ENCODE assay signal across 8 cellular contexts in the genomic region with DNA sequence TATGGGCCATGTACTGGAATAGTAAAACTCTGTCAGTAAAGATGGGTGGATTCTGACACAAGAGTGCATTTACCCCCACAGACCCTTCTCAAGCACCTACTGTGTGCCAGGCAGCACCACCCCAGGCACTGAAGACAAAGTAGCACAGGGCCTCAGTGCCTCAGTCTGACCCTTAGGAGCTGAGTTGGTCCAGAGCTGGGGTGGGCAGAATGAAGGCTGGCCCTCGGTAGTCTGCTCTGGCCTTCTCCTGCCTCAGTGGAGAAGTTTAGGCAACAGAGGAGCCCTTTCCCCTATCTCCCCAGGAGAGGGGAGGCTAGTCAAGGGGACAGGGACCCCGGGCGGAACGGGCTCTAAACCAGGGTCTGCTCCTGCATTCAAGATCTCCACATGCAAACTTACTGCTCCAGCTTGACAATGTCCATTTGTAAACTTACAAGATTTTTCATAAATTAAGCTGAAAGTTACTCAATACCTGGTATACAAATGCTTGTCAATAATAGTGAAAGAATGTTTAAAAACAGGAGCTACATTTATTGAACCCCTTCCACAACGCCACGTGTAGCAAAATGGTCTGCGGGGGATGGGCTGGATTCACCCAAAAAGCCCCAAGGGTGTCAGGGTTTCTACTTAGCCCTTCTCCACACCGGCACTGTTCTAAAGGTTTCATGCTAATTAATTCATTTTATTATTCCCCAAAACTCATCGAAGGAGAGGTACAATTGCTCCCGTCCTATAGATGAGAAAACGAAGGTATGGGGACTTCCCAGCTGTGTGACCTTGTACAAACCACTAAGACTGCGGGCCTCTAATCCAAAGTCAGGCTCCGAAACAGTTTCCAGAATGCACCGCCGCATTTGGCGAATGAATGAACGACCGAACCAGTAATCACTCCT. TPM values are rescaled to one million over a fixed set of nuclear protein-coding genes. Genes with fewer than 3 reads are reported as not detected.
DNase-seq lines count a peak whose midpoint lies in the region; ATAC-seq and TF ChIP-seq lines count a peak whose summit lies in the region.

No MANE protein-coding gene starts in this region.

- H3K4me2 ChIP-seq in skeletal muscle satellite cell (ENCODE audit: low read length), result peak overlapping the region; percentile 86

- TF ChIP-seq CTCF in GM12864 (IDR thresholded peaks at IDR 0.05; ENCODE audit: low read depth, low read length, missing control alignments), result no peak
- TF ChIP-seq CTCF in foreskin keratinocyte (conservative IDR thresholded peaks at IDR 0.05), result no peak

- ATAC-seq in HG03045 (IDR thresholded peaks at IDR 0.05; ENCODE audit: unreplicated experiment) (peak; percentile 1), foreskin keratinocyte (no peak)

- DNase-seq in GM12864 (ENCODE audit: low read depth) (peak; percentile 13), foreskin keratinocyte (peak in 1 of 2 donors; percentile 25), occipital lobe (lab: John Stamatoyannopoulos, UW) (no peak), hepatic stellate cell (ENCODE audit: low spot score) (no peak), GOT3 (lab: John Stamatoyannopoulos, UW) (no peak)
- peak; percentile 66 for DNase-seq in activated CD8-positive, alpha-beta memory T cell treated with anti-CD3 and anti-CD28 coated beads, Interleukin-2, amount 50 U/mL, for 48 hours

- H3K27me3 ChIP-seq in foreskin keratinocyte, result no peaks in the 10 kb centered on the region
- no peaks in the 10 kb centered on the region for H3K27me3 ChIP-seq in skeletal muscle satellite cell (ENCODE audit: control insufficient read depth, insufficient read depth, low read length)

- H3K4me1 ChIP-seq in foreskin keratinocyte, result no peaks in the 10 kb centered on the region
- H3K4me1 ChIP-seq in skeletal muscle satellite cell (ENCODE audit: control insufficient read depth, insufficient read depth, low read length), result peaks cover 38% of the 10 kb centered on the region

- H3K4me3 ChIP-seq in GM12864 (ENCODE audit: low read depth, low read length), result peak overlapping the region; percentile 82
- peak overlapping the region; percentile 78 for H3K4me3 ChIP-seq in skeletal muscle satellite cell (ENCODE audit: low read length)

- H3K9ac ChIP-seq in skeletal muscle satellite cell (ENCODE audit: low read depth, low read length), result peak overlapping the region; percentile 99

- peaks cover 14% of the 10 kb centered on the region for H3K36me3 ChIP-seq in skeletal muscle satellite cell (ENCODE audit: insufficient read depth, low read length)

- no peaks in the 10 kb centered on the region for H3K9me3 ChIP-seq in skeletal muscle satellite cell (replicated peaks; ENCODE audit: low read length)

- H3K27ac ChIP-seq in foreskin keratinocyte, result peak overlapping the region; percentile 94

RNA-seq across cellular contexts. Expression of a gene that starts 1.5 kb away (rescaled TPM):
- total RNA-seq in foreskin keratinocyte (369 and 392 TPM in 2 replicates), occipital lobe (209 TPM)
- polyA plus RNA-seq in foreskin keratinocyte, result 278 and 321 TPM in 2 replicates
- total RNA-seq in skeletal muscle satellite cell (2012; rRNA removed), result 462 and 516 TPM in 2 replicates

RNA-seq across cellular contexts. Expression of a gene that starts 34.9 kb away (rescaled TPM):
- 42.1 and 45.9 TPM in 2 replicates for total RNA-seq in foreskin keratinocyte
- 25.2 and 28.3 TPM in 2 replicates for polyA plus RNA-seq in foreskin keratinocyte
- total RNA-seq in skeletal muscle satellite cell (2012; rRNA removed), result 49.8 and 51.0 TPM in 2 replicates
- 56.3 TPM for total RNA-seq in occipital lobe

Comparison
In these comparisons a context has a peak if more than half of its experiments do, and no peak if none do; other contexts are left out.
1. DNase-seq: peak in GM12864 (single experiment) and activated CD8-positive, alpha-beta memory T cell treated with anti-CD3 and anti-CD28 coated beads, Interleukin-2, amount 50 U/mL, for 48 hours (single experiment); none in occipital lobe (single experiment), hepatic stellate cell (single experiment) and GOT3 (single experiment).